Comparison of ENCODE assay signal across 28 cellular contexts in the genomic region with DNA sequence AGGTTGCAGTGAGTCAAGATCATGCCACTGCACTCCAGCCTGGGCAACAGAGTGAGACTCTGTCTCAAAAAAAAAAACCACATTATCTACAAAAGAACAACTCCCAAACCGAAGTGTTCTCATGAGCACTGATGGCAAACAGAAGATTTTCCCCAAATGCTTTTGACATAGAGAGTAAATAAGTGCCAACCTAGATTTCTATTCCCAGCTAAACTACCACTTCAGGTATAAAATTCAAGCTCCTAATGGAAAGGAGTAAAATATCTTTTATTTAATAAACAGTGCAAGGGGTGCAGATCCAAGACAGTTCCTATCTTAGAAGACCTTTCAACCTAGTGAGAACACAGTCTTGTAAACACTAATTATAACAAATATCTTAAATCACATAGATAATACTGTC.
"Had no signal": no experiment of that assay in that cellular context is flagged by ENCODE, and none has a peak within 500 bp of the region (broad histone marks: within the 10 kb centered on the region; RNA-seq: fewer than 3 reads in every experiment).

No MANE protein-coding gene starts in this region.

- H3K27me3 ChIP-seq: neural progenitor cell, ovary, spleen, suprapubic skin, testis, tibial artery, transverse colon, upper lobe of right lung, uterus had no signal

- ATAC-seq: natural killer cell; psoas muscle; right cardiac atrium; sciatic nerve; stimulated activated memory B cell treated with anti-CD40 and anti-IgM and Interleukin-4, amounts not matched to agents 10 μg/mL and 1 μg/mL and 100 μg/mL, for 72 hours; stimulated activated naive CD8-positive, alpha-beta T cell treated with anti-CD3 and anti-CD28 coated beads, Interleukin-15, amount 100 ng/mL, for 72 hours; stimulated activated naive CD8-positive, alpha-beta T cell treated with anti-CD3 and anti-CD28 coated beads, Interleukin-15, Interleukin-2, amounts not matched to agents 100 U/mL and 50 U/mL, for 24 hours; upper lobe of right lung had no signal

- H3K4me3 ChIP-seq: neural progenitor cell, ovary, psoas muscle, skin epidermis, smooth muscle cell, spleen, suprapubic skin, testis, tibial artery, transverse colon, upper lobe of right lung, uterus had no signal

- DNase-seq: natural killer cell; occipital lobe; ovary; posterior cingulate gyrus; psoas muscle; right cardiac atrium; spleen; stimulated activated CD4-positive, alpha-beta T cell treated with anti-CD3 and anti-CD28 coated beads, Interleukin-12 subunit alpha, Interleukin-12 subunit beta, amount 100 ng/mL, for 4 hours; stimulated activated CD4-positive, alpha-beta T cell treated with anti-CD3 and anti-CD28 coated beads, Interleukin-1b, Interleukin-23, amount 100 ng/mL, for 48 hours; stimulated activated CD4-positive, alpha-beta T cell treated with anti-CD3 and anti-CD28 coated beads, Interleukin-4, amount 100 ng/mL, for 1 hour; stimulated activated CD4-positive, alpha-beta T cell treated with anti-CD3 and anti-CD28 coated beads, Interleukin-4, amount 100 ng/mL, for 4 hours; stimulated activated CD8-positive, alpha-beta memory T cell treated with anti-CD3 and anti-CD28 coated beads, Interleukin-4, amount 100 ng/mL, for 48 hours; stimulated activated naive CD4-positive, alpha-beta T cell; stimulated activated naive CD8-positive, alpha-beta T cell treated with anti-CD3 and anti-CD28 coated beads, Interleukin-15, amount 100 ng/mL, for 72 hours; stimulated activated naive CD8-positive, alpha-beta T cell treated with anti-CD3 and anti-CD28 coated beads, Interleukin-15, Interleukin-2, amounts not matched to agents 100 U/mL and 50 U/mL, for 24 hours; substantia nigra; testis; tibial artery; transverse colon; upper lobe of right lung; uterus had no signal

- H3K9ac ChIP-seq: neural progenitor cell, parathyroid adenoma had no signal

- H3K79me2 ChIP-seq: parathyroid adenoma had no signal

- H3K36me3 ChIP-seq: ovary, spleen, suprapubic skin, tibial artery, transverse colon, upper lobe of right lung, uterus had no signal

- H3K27ac ChIP-seq: neural progenitor cell, ovary, parathyroid adenoma, psoas muscle, skin epidermis, spleen, suprapubic skin, testis, tibial artery, transverse colon, upper lobe of right lung, uterus had no signal

- H2AFZ ChIP-seq: neural progenitor cell, parathyroid adenoma had no signal

- H3K9me3 ChIP-seq: ovary, suprapubic skin, testis, upper lobe of right lung, uterus had no signal

- H3K4me2 ChIP-seq: neural progenitor cell, smooth muscle cell had no signal

- H3K4me1 ChIP-seq: neural progenitor cell, parathyroid adenoma, psoas muscle, spleen, suprapubic skin, testis, tibial artery, transverse colon, upper lobe of right lung, uterus had no signal
